ENCODE assay signal across 8 cellular contexts in genomic region chr17:7582401-7583252, GRCh38. TPM values are rescaled to one million over a fixed set of nuclear protein-coding genes. Genes with fewer than 3 reads are reported as not detected.
A peak's percentile ranks its signal among the peaks of the same experiment; 100 is the strongest.
DNase-seq lines count a peak whose midpoint lies in the region; ATAC-seq and TF ChIP-seq lines count a peak whose summit lies in the region.

No MANE protein-coding gene starts in this region.

- 83% methylated on average over 29 to 36 of the region's 36 CpGs for WGBS in esophagus, 2 donors

- in situ Hi-C loops in GM13977 (cut with MboI; ENCODE audit: low pct_unique_long_range_greater_than_20kb, low sequenced_read_pairs, unreplicated experiment): no loop called here

- H3K4me1 ChIP-seq in esophagus (ENCODE audit: control insufficient read depth in 2 of 2, insufficient read depth in 2 of 2, low read length in 1 of 2): peaks cover 9 to 40% of the 10 kb centered on the region in 2 donors

- H3K4me3 ChIP-seq in esophagus (ENCODE audit: low read depth in 1 of 2, low read length in 2 of 2): peak overlapping the region; percentile 65 to 68

- no peaks in the 10 kb centered on the region for H3K27me3 ChIP-seq in esophagus (ENCODE audit: control insufficient read depth in 1 of 2, insufficient read depth in 2 of 2, low read length in 2 of 2)

- CTCF ChIA-PET in RWPE1 (lab: Yijun Ruan, JAX): interaction anchor here (0.5 kb wide), 1 partner anchor 66 kb away, joined by 5 read pairs; no protein-coding TSS in a partner anchor

- POLR2A ChIA-PET in RWPE1 (lab: Yijun Ruan, JAX; ENCODE audit: low non-redundant PET): no interaction called here

- no peak for ATAC-seq in HG02938 (IDR thresholded peaks at IDR 0.05; ENCODE audit: unreplicated experiment)

- H3K36me3 ChIP-seq in esophagus (ENCODE audit: control insufficient read depth in 2 of 2, insufficient read depth in 2 of 2, low read length in 1 of 2): peaks cover 4 to 15% of the 10 kb centered on the region in 2 donors

- no peaks in the 10 kb centered on the region for H3K9me3 ChIP-seq in esophagus (ENCODE audit: control insufficient read depth in 2 of 2, insufficient read depth in 1 of 2, low read depth in 1 of 2, low read length in 1 of 2)

- peak; percentile 19 for DNase-seq in ELF-1 (ENCODE audit: low read depth, low spot score)
- DNase-seq in RWPE1 (ENCODE audit: low spot score): no peak
- DNase-seq in posterior vena cava (ENCODE audit: low spot score): peak; percentile 84
- no peak for DNase-seq in SKM-1 treated with dmso at 0.1 percent for 144 hours (lab: John Stamatoyannopoulos, UW; ENCODE audit: unreplicated experiment)
- DNase-seq in GM13977 (ENCODE audit: low spot score): no peak
- DNase-seq in hippocampal formation (lab: John Stamatoyannopoulos, UW): no peak

- intact Hi-C loops in posterior vena cava (cut with DNase I): no loop called here

- TF ChIP-seq CTCF in RWPE1 (conservative IDR thresholded peaks at IDR 0.05; ENCODE audit: low read depth): no peak
- TF ChIP-seq CTCF in GM13977 (IDR thresholded peaks at IDR 0.05; ENCODE audit: extremely low read depth, insufficient read depth, missing control alignments): no peak

- H3K27ac ChIP-seq in RWPE1: peak overlapping the region; percentile 100
- peak overlapping the region; percentile 97 to 100 for H3K27ac ChIP-seq in esophagus (ENCODE audit: low read depth in 2 of 2, low read length in 1 of 2)

RNA-seq across cellular contexts. Expression of gene MPDU1, which starts 1.0 kb away (rescaled TPM):
- 10 to 100 TPM; 56.9 to 60.0 TPM for polyA plus RNA-seq in esophagus
- 10 to 100 TPM; 24.7 to 31.2 TPM for total RNA-seq in posterior vena cava

RNA-seq across cellular contexts. Expression of gene CD68, which starts 3.2 kb away (rescaled TPM):
- 10 to 100 TPM; 30.5 to 62.4 TPM for polyA plus RNA-seq in esophagus
- 100 to 1,000 TPM; 111 to 158 TPM for total RNA-seq in posterior vena cava

RNA-seq across cellular contexts. Expression of gene SOX15, which starts 7.3 kb away (rescaled TPM):
- polyA plus RNA-seq in esophagus: 10 to 100 TPM; 73.3 to 94.3 TPM
- total RNA-seq in posterior vena cava: 1 to 10 TPM; 2.1 to 2.5 TPM

RNA-seq across cellular contexts. Expression of gene SENP3, which starts 20.9 kb away (rescaled TPM):
- 10 to 100 TPM; 21.6 to 33.6 TPM for polyA plus RNA-seq in esophagus
- 10 to 100 TPM; 36.2 to 48.2 TPM for total RNA-seq in posterior vena cava

RNA-seq across cellular contexts. Expression of gene TNFSF13, which starts 24.1 kb away (rescaled TPM):
- 1 to 10 TPM; 5.4 to 5.6 TPM for polyA plus RNA-seq in esophagus
- 10 to 100 TPM; 15.5 to 33.3 TPM for total RNA-seq in posterior vena cava

Comparison
In these comparisons a context has a peak if more than half of its experiments do, and no peak if none do; other contexts are left out.
1. DNase-seq: peak in ELF-1 (single experiment) and posterior vena cava (single experiment); none in RWPE1 (single experiment), SKM-1 treated with dmso at 0.1 percent for 144 hours (single experiment), GM13977 (single experiment) and hippocampal formation (0 of 2).